8 cellular contexts compared by ENCODE assay signal in the genomic region with DNA sequence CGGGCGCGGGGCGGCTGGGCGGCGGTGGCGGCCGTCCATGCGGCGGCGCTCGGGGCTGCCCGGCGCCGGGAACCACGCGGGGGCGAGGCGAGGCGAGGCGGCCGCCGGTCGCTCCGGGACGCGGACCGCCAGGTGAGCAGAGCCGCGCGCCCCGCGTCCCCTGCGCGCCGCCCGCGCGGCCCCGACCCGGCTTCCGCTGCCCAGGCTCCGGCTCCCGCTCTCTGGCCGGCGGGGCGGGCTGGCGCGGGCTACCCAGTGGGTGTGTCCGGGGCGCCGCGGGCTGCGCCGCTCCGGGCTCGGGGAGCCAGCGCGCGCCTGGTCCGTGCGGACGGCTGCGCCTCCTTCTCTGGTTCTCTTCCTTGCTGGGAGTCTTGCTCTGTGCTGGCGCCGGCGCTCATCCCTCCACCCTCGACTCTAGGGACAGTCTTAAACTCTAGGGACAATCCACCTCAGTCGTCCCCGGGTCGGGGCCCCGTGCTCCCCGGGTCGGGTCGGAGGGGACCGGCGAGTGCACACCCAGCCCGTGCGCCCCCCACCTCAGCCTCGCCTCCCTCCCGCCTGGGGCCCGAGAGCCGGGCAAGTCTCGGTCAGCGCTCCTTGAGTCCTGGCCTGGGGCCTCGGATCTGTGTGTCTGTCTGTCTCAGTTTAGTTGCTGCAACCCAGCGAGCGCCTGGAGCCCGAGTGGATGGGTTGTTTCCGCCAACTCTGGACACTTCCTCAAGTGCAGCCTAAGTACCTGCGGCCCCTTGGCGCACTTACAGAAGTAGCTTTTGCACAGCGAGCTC. TPM values are rescaled to one million over a fixed set of nuclear protein-coding genes. Genes with fewer than 3 reads are reported as not detected.
DNase-seq lines count a peak whose midpoint lies in the region; ATAC-seq and TF ChIP-seq lines count a peak whose summit lies in the region.

No MANE protein-coding gene starts in this region.

- H3K36me3 Mint-ChIP-seq in memory B cell: no peaks in the 10 kb centered on the region

- H3K9me3 Mint-ChIP-seq in memory B cell: no peaks in the 10 kb centered on the region

- intact Hi-C loops in dorsolateral prefrontal cortex (cut with DNase I): no loop called here
- intact Hi-C loops in upper lobe of right lung (cut with DNase I): loop anchor here (10.0 kb wide), 1 partner anchor 339 kb away; no protein-coding TSS in a partner anchor

- no peak overlapping the region for H3K27ac Mint-ChIP-seq in memory B cell

- DNase-seq in activated CD8-positive, alpha-beta memory T cell treated with anti-CD3 and anti-CD28 coated beads, Interleukin-2, amount 50 U/mL, for 48 hours: peak; percentile 59
- DNase-seq in activated CD8-positive, alpha-beta memory T cell treated with anti-CD3 and anti-CD28 coated beads, Interleukin-2, amount 50 U/mL, for 4 hours: no peak
- DNase-seq in Peyer's patch (peak in 2 of 3 donors; percentile 63 to 72), dorsolateral prefrontal cortex (peak in 2 of 10 donors; percentile 10 to 45), memory B cell (ENCODE audit: low spot score in 2 of 2) (no peak), upper lobe of right lung (peak; percentile 85)

- peaks cover 0 to 7% (median 0%) of the 10 kb centered on the region in 4 donors for H3K4me1 ChIP-seq in Peyer's patch
- H3K4me1 ChIP-seq in upper lobe of right lung: no peaks in the 10 kb centered on the region

- H3K4me1 Mint-ChIP-seq in memory B cell: peaks cover 5% of the 10 kb centered on the region

- TF ChIP-seq POLR2A in Peyer's patch (IDR thresholded peaks at IDR 0.05): peak in 1 of 2 donors; percentile 15

- TF ChIP-seq CTCF in Peyer's patch (IDR thresholded peaks at IDR 0.05): peak in 1 of 6 experiments; percentile 9
- TF ChIP-seq CTCF in dorsolateral prefrontal cortex (IDR thresholded peaks at IDR 0.05 in 54 of 56, conservative IDR thresholded peaks at IDR 0.05 in 2 of 56; ENCODE audit: low read depth in 1 of 56, partially characterized antibody in 56 of 56): peak in 2 of 56 donors; percentile 2 to 6
- TF ChIP-seq CTCF in upper lobe of right lung (IDR thresholded peaks at IDR 0.05): no peak

- no peaks in the 10 kb centered on the region for H3K36me3 ChIP-seq in Peyer's patch
- H3K36me3 ChIP-seq in upper lobe of right lung: no peaks in the 10 kb centered on the region

- peak overlapping the region; percentile 40 to 80 (median 59) for H3K4me3 ChIP-seq in Peyer's patch
- peak overlapping the region; percentile 2 to 68 (median 50) for H3K4me3 ChIP-seq in dorsolateral prefrontal cortex
- peak overlapping the region; percentile 64 for H3K4me3 ChIP-seq in upper lobe of right lung

- H3K9me3 ChIP-seq in Peyer's patch (no peaks in the 10 kb centered on the region), upper lobe of right lung (no peaks in the 10 kb centered on the region)

- H3K27me3 ChIP-seq in Peyer's patch: no peaks in the 10 kb centered on the region
- peaks cover 0 to 26% (median 2%) of the 10 kb centered on the region in 45 donors for H3K27me3 ChIP-seq in dorsolateral prefrontal cortex
- no peaks in the 10 kb centered on the region for H3K27me3 ChIP-seq in upper lobe of right lung

- H3K27me3 Mint-ChIP-seq in memory B cell: peaks cover 24% of the 10 kb centered on the region

- H3K27ac ChIP-seq in Peyer's patch (peak overlapping the region in 2 of 4 donors; percentile 72 to 84), dorsolateral prefrontal cortex (peak overlapping the region in 20 of 59 donors; percentile 7 to 71 (median 51)), upper lobe of right lung (peak overlapping the region; percentile 78)

- H3K4me3 Mint-ChIP-seq in memory B cell: peak overlapping the region; percentile 55

- peak; percentile 30 for ATAC-seq in HG02884 (IDR thresholded peaks at IDR 0.05; ENCODE audit: unreplicated experiment)
- no peak for ATAC-seq in memory B cell (ENCODE audit: low read depth)
- ATAC-seq in upper lobe of right lung: peak; percentile 45
- no peak for ATAC-seq in HG03108 (IDR thresholded peaks at IDR 0.05; ENCODE audit: unreplicated experiment)

RNA-seq across cellular contexts. Expression of gene THSD4, which starts 0.5 kb away (rescaled TPM):
- total RNA-seq in Peyer's patch (10 to 100 TPM; 10.7 to 59.5 (median 49.0) TPM), dorsolateral prefrontal cortex (10 to 100 TPM in 49 of 120 experiments, 1 to 10 TPM in 71; 3.9 to 32.6 (median 9.1) TPM), upper lobe of right lung (25.6 TPM)

Comparison
In these comparisons a context has a peak if more than half of its experiments do, and no peak if none do; other contexts are left out.
1. DNase-seq: peak in activated CD8-positive, alpha-beta memory T cell treated with anti-CD3 and anti-CD28 coated beads, Interleukin-2, amount 50 U/mL, for 48 hours (single experiment), Peyer's patch (2 of 3) and upper lobe of right lung (single experiment); none in activated CD8-positive, alpha-beta memory T cell treated with anti-CD3 and anti-CD28 coated beads, Interleukin-2, amount 50 U/mL, for 4 hours (single experiment) and memory B cell (0 of 2).
2. ATAC-seq: peak in HG02884 (single experiment) and upper lobe of right lung (single experiment); none in memory B cell (single experiment) and HG03108 (single experiment).
3. Peak in every context shown above with its lines, with median percentiles within 50 percentile points of each other: H3K4me3 ChIP-seq.